Comparison of ENCODE assay signal across 8 cellular contexts in the genomic region with DNA sequence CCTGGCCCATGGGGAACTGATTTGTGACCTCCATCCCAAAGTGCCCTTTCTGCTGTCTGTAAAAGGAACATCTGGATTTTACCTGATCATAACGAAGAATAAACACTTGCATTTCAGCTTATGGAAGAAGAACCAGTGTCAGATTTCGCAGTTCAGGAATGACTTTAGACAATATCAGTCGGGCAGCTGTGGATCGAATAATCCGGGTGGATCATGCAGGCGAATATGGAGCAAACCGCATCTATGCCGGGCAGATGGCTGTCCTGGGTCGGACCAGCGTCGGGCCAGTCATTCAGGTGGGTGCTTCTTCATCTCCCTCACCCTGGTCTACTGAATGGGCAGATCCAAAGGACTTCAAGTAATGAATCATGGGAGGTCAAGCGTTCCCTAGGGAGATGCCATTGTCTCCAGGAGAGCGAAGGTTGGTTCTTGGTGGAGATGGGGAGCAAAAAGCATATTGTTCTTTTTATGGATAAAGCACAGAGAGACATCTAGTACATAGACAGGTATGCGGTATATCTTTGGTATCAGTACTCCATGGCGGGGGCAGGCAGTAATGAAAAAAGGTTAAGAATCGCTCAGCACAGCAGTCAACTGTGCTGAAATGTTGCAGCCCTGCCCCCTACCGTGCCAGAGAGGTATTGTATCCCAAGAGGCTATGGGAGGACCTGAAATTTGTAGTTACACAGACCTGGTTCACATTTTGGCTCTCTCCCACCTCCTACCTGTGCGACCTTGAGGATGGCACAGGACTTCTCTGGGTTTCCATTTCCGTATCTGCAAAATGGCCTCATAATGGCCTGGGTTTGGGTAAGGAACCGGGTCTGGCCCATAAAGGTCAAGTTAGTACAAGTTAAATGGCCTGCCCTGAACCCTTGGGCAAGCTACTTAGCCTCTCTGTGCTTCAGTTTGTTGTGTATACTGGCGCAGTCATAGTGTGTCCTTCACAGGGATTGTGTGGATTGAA. TPM values are rescaled to one million over a fixed set of nuclear protein-coding genes. Genes with fewer than 3 reads are reported as not detected.
A peak's percentile ranks its signal among the peaks of the same experiment; 100 is the strongest.
DNase-seq lines count a peak whose midpoint lies in the region; ATAC-seq and TF ChIP-seq lines count a peak whose summit lies in the region.

No MANE protein-coding gene starts in this region.

- peaks cover 9% of the 10 kb centered on the region for H3K36me3 ChIP-seq in cardiac muscle cell

- H3K4me1 ChIP-seq in cardiac muscle cell (ENCODE audit: low read depth), result peaks cover 7% of the 10 kb centered on the region

- peak; percentile 55 to 56 for DNase-seq in cardiac muscle cell (ENCODE audit: low read depth in 1 of 2, low spot score in 1 of 2)
- no peak for DNase-seq in Right ventricle myocardium inferior (ENCODE audit: missing footprints)
- DNase-seq in NCI-H82 (lab: John Stamatoyannopoulos, UW), result peak; percentile 74
- DNase-seq in activated T-cell treated with anti-CD3 and anti-CD28 coated beads, Interleukin-2, amount 50 U/mL, for 1 hour, result peak; percentile 56
- peak; percentile 65 for DNase-seq in fibroblast of peridontal ligament (ENCODE audit: extremely low read depth)
- DNase-seq in omental fat pad (ENCODE audit: low spot score), result peak; percentile 31

- no peak overlapping the region for H3K27ac ChIP-seq in cardiac muscle cell

- ATAC-seq in Right ventricle myocardium inferior (no peak), omental fat pad (ENCODE audit: low FRiP score) (no peak), HG03045 (IDR thresholded peaks at IDR 0.05; ENCODE audit: unreplicated experiment) (no peak), HG02623 (IDR thresholded peaks at IDR 0.05; ENCODE audit: unreplicated experiment) (no peak)

- no peaks in the 10 kb centered on the region for H3K27me3 ChIP-seq in cardiac muscle cell

- intact Hi-C loops in Right ventricle myocardium inferior (cut with DNase I), result no loop called here

- TF ChIP-seq CTCF in cardiac muscle cell (IDR thresholded peaks at IDR 0.05; ENCODE audit: low read depth, low read length) (peak; percentile 71), omental fat pad (IDR thresholded peaks at IDR 0.05) (no peak)

- no peak overlapping the region for H3K4me3 ChIP-seq in cardiac muscle cell

- H3K9me3 ChIP-seq in cardiac muscle cell (ENCODE audit: low read depth), result no peaks in the 10 kb centered on the region

RNA-seq across cellular contexts. Expression of gene COQ7, which starts 4.7 kb away (rescaled TPM):
- total RNA-seq in cardiac muscle cell, result 36.2 and 50.6 TPM in 2 replicates
- 28.5 and 38.5 TPM in 2 replicates for polyA plus RNA-seq in cardiac muscle cell
- total RNA-seq in Right ventricle myocardium inferior, result 40.4 TPM
- total RNA-seq in omental fat pad, result 10 to 100 TPM; 11.0 to 17.4 (median 11.9) TPM

RNA-seq across cellular contexts. Expression of gene ITPRIPL2, which starts 41.7 kb away (rescaled TPM):
- total RNA-seq in cardiac muscle cell (4.1 and 9.7 TPM in 2 replicates), Right ventricle myocardium inferior (15.3 TPM), omental fat pad (10 to 100 TPM; 58.9 to 92.5 (median 75.7) TPM)
- polyA plus RNA-seq in cardiac muscle cell, result 2.8 and 7.1 TPM in 2 replicates
